Comparison of ENCODE assay signal across 28 cellular contexts in the genomic region with DNA sequence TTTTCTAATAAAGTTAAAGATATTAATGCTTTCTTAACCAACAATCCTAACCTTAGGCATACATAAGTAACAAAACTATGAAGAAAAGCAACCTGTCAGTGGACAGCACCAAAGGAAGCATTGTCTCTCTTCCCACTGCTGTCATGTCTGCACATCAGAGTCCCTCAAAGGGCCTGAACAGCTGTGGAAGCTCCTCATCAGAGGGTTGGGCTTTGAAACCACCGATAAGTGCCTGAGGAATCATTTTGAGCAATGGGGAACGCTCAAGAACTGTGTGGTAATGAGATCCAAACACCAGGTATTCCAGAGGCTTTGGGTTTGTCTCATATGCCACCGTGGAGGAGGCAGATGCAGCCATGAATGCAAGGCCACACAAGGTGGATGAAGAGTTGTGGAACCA.
"Had no signal": no experiment of that assay in that cellular context is flagged by ENCODE, and none has a peak within 500 bp of the region (broad histone marks: within the 10 kb centered on the region; RNA-seq: fewer than 3 reads in every experiment).

No MANE protein-coding gene starts in this region.

- H3K4me1 ChIP-seq: body of pancreas, colonic mucosa had no signal

- H3K4me3 Mint-ChIP-seq: activated CD4-positive, alpha-beta memory T cell treated with anti-CD3 and anti-CD28 coated beads, Interleukin-2, amount 10 ng/mL, durations not matched to agents 7 days and 5 days; activated CD4-positive, alpha-beta T cell treated with anti-CD3 and anti-CD28 coated beads for 36 hours; activated CD4-positive, alpha-beta T cell treated with anti-CD3 and anti-CD28 coated beads, Interleukin-2, amount 10 ng/mL, durations not matched to agents 24 days and 14 days; activated naive CD4-positive, alpha-beta T cell treated with anti-CD3 and anti-CD28 coated beads, Interleukin-2, amount 10 ng/mL, durations not matched to agents 7 days and 5 days; activated naive CD8-positive, alpha-beta T cell treated with anti-CD3 and anti-CD28 coated beads, Interleukin-2, amount 10 ng/mL, durations not matched to agents 7 days and 5 days; activated T-cell treated with anti-CD3 and anti-CD28 coated beads, Interleukin-2, amount 50 U/mL, for 24 hours; activated T-cell treated with anti-CD3 and anti-CD28 coated beads, Interleukin-2, amount 50 U/mL, for 72 hours; endodermal cell had no signal

- H3K4me3 ChIP-seq: body of pancreas, cardiac muscle cell, colonic mucosa, dorsolateral prefrontal cortex had no signal

- H3K27me3 ChIP-seq: body of pancreas, cardiac muscle cell, colonic mucosa, dorsolateral prefrontal cortex had no signal

- H3K27ac ChIP-seq: body of pancreas, cardiac muscle cell, colonic mucosa, dorsolateral prefrontal cortex had no signal

- H3K4me1 Mint-ChIP-seq: activated CD4-positive, alpha-beta memory T cell treated with anti-CD3 and anti-CD28 coated beads, Interleukin-2, amount 10 ng/mL, durations not matched to agents 7 days and 5 days; activated CD4-positive, alpha-beta T cell treated with anti-CD3 and anti-CD28 coated beads, Interleukin-2, amount 10 ng/mL, durations not matched to agents 24 days and 14 days; activated naive CD4-positive, alpha-beta T cell treated with anti-CD3 and anti-CD28 coated beads, Interleukin-2, amount 10 ng/mL, durations not matched to agents 7 days and 5 days; activated naive CD8-positive, alpha-beta T cell treated with anti-CD3 and anti-CD28 coated beads, Interleukin-2, amount 10 ng/mL, durations not matched to agents 7 days and 5 days had no signal

- H3K36me3 Mint-ChIP-seq: activated naive CD4-positive, alpha-beta T cell treated with anti-CD3 and anti-CD28 coated beads, Interleukin-2, amount 10 ng/mL, durations not matched to agents 7 days and 5 days; activated naive CD4-positive, alpha-beta T cell treated with anti-CD3 and anti-CD28 coated beads, Interleukin-2, amount 50 U/mL, for 72 hours; activated naive CD8-positive, alpha-beta T cell treated with anti-CD3 and anti-CD28 coated beads, Interleukin-2, amount 10 ng/mL, durations not matched to agents 7 days and 5 days had no signal

- H3K9me3 ChIP-seq: body of pancreas, colonic mucosa had no signal

- H3K36me3 ChIP-seq: cardiac muscle cell, colonic mucosa had no signal

- H3K9me3 Mint-ChIP-seq: activated CD4-positive, alpha-beta memory T cell treated with anti-CD3 and anti-CD28 coated beads, Interleukin-2, amount 10 ng/mL, durations not matched to agents 7 days and 5 days; activated CD4-positive, alpha-beta T cell treated with anti-CD3 and anti-CD28 coated beads, Interleukin-2, amount 10 ng/mL, durations not matched to agents 24 days and 14 days; activated naive CD4-positive, alpha-beta T cell treated with anti-CD3 and anti-CD28 coated beads, Interleukin-2, amount 10 ng/mL, durations not matched to agents 7 days and 5 days; activated naive CD4-positive, alpha-beta T cell treated with anti-CD3 and anti-CD28 coated beads, Interleukin-2, amount 50 U/mL, for 72 hours; activated naive CD8-positive, alpha-beta T cell treated with anti-CD3 and anti-CD28 coated beads, Interleukin-2, amount 10 ng/mL, durations not matched to agents 7 days and 5 days; activated T-cell treated with anti-CD3 and anti-CD28 coated beads, Interleukin-2, amount 50 U/mL, for 24 hours; endodermal cell had no signal

- ATAC-seq: activated CD4-positive, alpha-beta T cell treated with anti-CD3 and anti-CD28 coated beads for 36 hours; activated naive CD4-positive, alpha-beta T cell treated with anti-CD3 and anti-CD28 coated beads, Interleukin-2, amount 50 U/mL, for 72 hours; activated T-cell treated with anti-CD3 and anti-CD28 coated beads, Interleukin-2, amount 50 U/mL, for 72 hours; body of pancreas; esophagus mucosa had no signal

- H3K27ac Mint-ChIP-seq: activated CD4-positive, alpha-beta memory T cell treated with anti-CD3 and anti-CD28 coated beads, Interleukin-2, amount 10 ng/mL, durations not matched to agents 7 days and 5 days; activated CD4-positive, alpha-beta T cell treated with anti-CD3 and anti-CD28 coated beads for 36 hours; activated CD4-positive, alpha-beta T cell treated with anti-CD3 and anti-CD28 coated beads, Interleukin-2, amount 10 ng/mL, durations not matched to agents 24 days and 14 days; activated naive CD4-positive, alpha-beta T cell treated with anti-CD3 and anti-CD28 coated beads, Interleukin-2, amount 10 ng/mL, durations not matched to agents 7 days and 5 days; activated naive CD8-positive, alpha-beta T cell treated with anti-CD3 and anti-CD28 coated beads, Interleukin-2, amount 10 ng/mL, durations not matched to agents 7 days and 5 days; activated T-cell treated with anti-CD3 and anti-CD28 coated beads, Interleukin-2, amount 50 U/mL, for 72 hours; endodermal cell had no signal

- DNase-seq: activated CD4-positive, alpha-beta memory T cell treated with anti-CD3 and anti-CD28 coated beads, Interleukin-2, amount 10 ng/mL, durations not matched to agents 7 days and 5 days; activated CD4-positive, alpha-beta T cell treated with anti-CD3 and anti-CD28 coated beads for 36 hours; activated CD4-positive, alpha-beta T cell treated with anti-CD3 and anti-CD28 coated beads, Interleukin-2, amount 10 ng/mL, durations not matched to agents 24 days and 14 days; activated CD4-positive, alpha-beta T cell treated with anti-CD3 and anti-CD28 coated beads, Interleukin-2, amount 50 U/mL, for 4 hours; activated CD4-positive, CD25-positive, alpha-beta regulatory T cell; activated CD4-positive, CD25-positive, alpha-beta regulatory T cell treated with anti-CD3 and anti-CD28 coated beads, Interleukin-2, amount 50 U/mL, for 72 hours; activated CD8-positive, alpha-beta memory T cell treated with anti-CD3 and anti-CD28 coated beads, Interleukin-2, amount 50 U/mL, for 48 hours; activated gamma-delta T cell; activated naive CD4-positive, alpha-beta T cell; activated naive CD4-positive, alpha-beta T cell treated with anti-CD3 and anti-CD28 coated beads, Interleukin-2, amount 10 ng/mL, durations not matched to agents 7 days and 5 days; activated naive CD8-positive, alpha-beta T cell treated with anti-CD3 and anti-CD28 coated beads, Interleukin-2, amount 10 ng/mL, durations not matched to agents 7 days and 5 days; activated T-cell treated with anti-CD3 and anti-CD28 coated beads for 4 hours; activated T-cell treated with anti-CD3 and anti-CD28 coated beads, Interleukin-2, amount 50 U/mL, for 24 hours; activated T-cell treated with anti-CD3 and anti-CD28 coated beads, Interleukin-2, amount 50 U/mL, for 72 hours; anterior cingulate cortex; body of pancreas; central memory CD4-positive, alpha-beta T cell; cerebellar nuclear complex; colonic mucosa; dorsolateral prefrontal cortex; effector memory CD4-positive, alpha-beta T cell; endodermal cell; foreskin fibroblast; head of caudate nucleus; T-helper 2 cell had no signal
